ENCODE assay signal across 29 cellular contexts in genomic region chr5:28215091-28215490, GRCh38.
"Had no signal": no experiment of that assay in that cellular context is flagged by ENCODE, and none has a peak within 500 bp of the region (broad histone marks: within the 10 kb centered on the region; RNA-seq: fewer than 3 reads in every experiment).

No MANE protein-coding gene starts in this region.

- ATAC-seq: activated CD4-positive, alpha-beta T cell treated with anti-CD3 and anti-CD28 coated beads for 36 hours; activated CD4-positive, CD25-positive, alpha-beta regulatory T cell treated with anti-CD3 and anti-CD28 coated beads, Interleukin-2, amount 50 U/mL, for 24 hours; activated CD8-positive, alpha-beta T cell treated with anti-CD3 and anti-CD28 coated beads, Interleukin-2, amount 10 ng/mL, durations not matched to agents 7 days and 5 days; body of pancreas; Right ventricle myocardium inferior; WTC11 had no signal

- H3K4me1 ChIP-seq: adrenal gland, body of pancreas, breast epithelium, SJCRH30 had no signal

- H3K4me2 ChIP-seq: PC-9, SK-N-SH had no signal

- H3K27ac ChIP-seq: adrenal gland, body of pancreas, breast epithelium, coronary artery, PC-9, RWPE1, SJCRH30 had no signal

- H3K9ac ChIP-seq: SK-N-SH had no signal

- H3K27me3 ChIP-seq: adrenal gland, body of pancreas, breast epithelium, SJCRH30 had no signal

- H3K27ac Mint-ChIP-seq: activated CD4-positive, alpha-beta T cell treated with anti-CD3 and anti-CD28 coated beads for 36 hours; activated CD4-positive, alpha-beta T cell treated with anti-CD3 and anti-CD28 coated beads, Interleukin-2, amount 10 ng/mL, durations not matched to agents 7 days and 5 days; activated CD8-positive, alpha-beta T cell treated with anti-CD3 and anti-CD28 coated beads, Interleukin-2, amount 10 ng/mL, durations not matched to agents 7 days and 5 days; activated naive CD4-positive, alpha-beta T cell treated with anti-CD3 and anti-CD28 coated beads, Interleukin-2, amount 50 U/mL, for 24 hours; activated T-cell treated with anti-CD3 and anti-CD28 coated beads, Interleukin-2, amount 50 U/mL, for 24 hours; activated T-helper 2 cell treated with anti-CD3 and anti-CD28 coated beads, Interferon-gamma antibody, Interleukin-2, Interleukin-4, amounts not matched to agents 10 μg/mL and 5 μg/mL and 100 μg/mL, durations not matched to agents 14 hours and 24 hours and 36 hours; T-helper 1 cell treated with Interleukin-12 subunit alpha and Interleukin-12 subunit beta and Interleukin-4 antibody, amounts not matched to agents 30 μg/mL and 1 μg/mL, for 36 hours; T-helper 2 cell treated with Interferon-gamma antibody and Interleukin-4, amounts not matched to agents 5 μg/mL and 100 μg/mL, for 36 hours; WTC11 had no signal

- H3K4me3 Mint-ChIP-seq: activated CD4-positive, alpha-beta T cell treated with anti-CD3 and anti-CD28 coated beads for 36 hours; activated CD4-positive, alpha-beta T cell treated with anti-CD3 and anti-CD28 coated beads, Interleukin-2, amount 10 ng/mL, durations not matched to agents 7 days and 5 days; activated CD8-positive, alpha-beta T cell treated with anti-CD3 and anti-CD28 coated beads, Interleukin-2, amount 10 ng/mL, durations not matched to agents 7 days and 5 days; activated naive CD4-positive, alpha-beta T cell treated with anti-CD3 and anti-CD28 coated beads, Interleukin-2, amount 50 U/mL, for 24 hours; activated T-cell treated with anti-CD3 and anti-CD28 coated beads, Interleukin-2, amount 50 U/mL, for 24 hours; T-helper 1 cell treated with Interleukin-12 subunit alpha and Interleukin-12 subunit beta and Interleukin-4 antibody, amounts not matched to agents 30 μg/mL and 1 μg/mL, for 36 hours; T-helper 2 cell treated with Interferon-gamma antibody and Interleukin-4, amounts not matched to agents 5 μg/mL and 100 μg/mL, for 36 hours; WTC11 had no signal

- H3K27me3 Mint-ChIP-seq: activated CD4-positive, alpha-beta T cell treated with anti-CD3 and anti-CD28 coated beads for 36 hours; activated CD4-positive, alpha-beta T cell treated with anti-CD3 and anti-CD28 coated beads, Interleukin-2, amount 10 ng/mL, durations not matched to agents 7 days and 5 days; activated naive CD4-positive, alpha-beta T cell treated with anti-CD3 and anti-CD28 coated beads, Interleukin-2, amount 50 U/mL, for 24 hours; activated T-cell treated with anti-CD3 and anti-CD28 coated beads, Interleukin-2, amount 50 U/mL, for 24 hours had no signal

- H3K9me2 ChIP-seq: SK-N-SH had no signal

- H3K9me3 ChIP-seq: adrenal gland, body of pancreas, SJCRH30, SK-N-SH had no signal

- H3K4me3 ChIP-seq: adrenal gland, body of pancreas, breast epithelium, coronary artery, PC-9, SJCRH30 had no signal

- H3K4me1 Mint-ChIP-seq: activated CD4-positive, alpha-beta T cell treated with anti-CD3 and anti-CD28 coated beads for 36 hours; activated CD4-positive, alpha-beta T cell treated with anti-CD3 and anti-CD28 coated beads, Interleukin-2, amount 10 ng/mL, durations not matched to agents 7 days and 5 days; activated naive CD4-positive, alpha-beta T cell treated with anti-CD3 and anti-CD28 coated beads, Interleukin-2, amount 50 U/mL, for 24 hours; WTC11 had no signal

- H3K36me3 ChIP-seq: adrenal gland, breast epithelium, SJCRH30 had no signal

- H2AFZ ChIP-seq: PC-9 had no signal

- H3K36me3 Mint-ChIP-seq: activated naive CD4-positive, alpha-beta T cell treated with anti-CD3 and anti-CD28 coated beads, Interleukin-2, amount 50 U/mL, for 24 hours; WTC11 had no signal

- DNase-seq: activated CD4-positive, alpha-beta T cell treated with anti-CD3 and anti-CD28 coated beads for 36 hours; activated CD4-positive, alpha-beta T cell treated with anti-CD3 and anti-CD28 coated beads, Interleukin-2, amount 10 ng/mL, durations not matched to agents 7 days and 5 days; activated CD4-positive, alpha-beta T cell treated with anti-CD3 and anti-CD28 coated beads, Interleukin-2, amount 50 U/mL, for 48 hours; activated CD8-positive, alpha-beta T cell treated with anti-CD3 and anti-CD28 coated beads, Interleukin-2, amount 10 ng/mL, durations not matched to agents 7 days and 5 days; activated gamma-delta T cell; activated naive CD4-positive, alpha-beta T cell treated with Interleukin-2 at 50 U/mL for 16 hours; activated T-cell treated with anti-CD3 and anti-CD28 coated beads, Interleukin-2, amount 50 U/mL, for 24 hours; adrenal gland; body of pancreas; Kasumi-1; KG1; NCI-H1092 treated with DMSO at 0.1 percent for 48 hours; NCI-H187 treated with DMSO at 0.1 percent for 48 hours; NCI-H2171; NCI-H2227 treated with DMSO at 0.1 percent for 48 hours; NCI-H526; PC-9; SJCRH30; SK-N-SH had no signal
